ENCODE assay signal across 25 cellular contexts in the genomic region with DNA sequence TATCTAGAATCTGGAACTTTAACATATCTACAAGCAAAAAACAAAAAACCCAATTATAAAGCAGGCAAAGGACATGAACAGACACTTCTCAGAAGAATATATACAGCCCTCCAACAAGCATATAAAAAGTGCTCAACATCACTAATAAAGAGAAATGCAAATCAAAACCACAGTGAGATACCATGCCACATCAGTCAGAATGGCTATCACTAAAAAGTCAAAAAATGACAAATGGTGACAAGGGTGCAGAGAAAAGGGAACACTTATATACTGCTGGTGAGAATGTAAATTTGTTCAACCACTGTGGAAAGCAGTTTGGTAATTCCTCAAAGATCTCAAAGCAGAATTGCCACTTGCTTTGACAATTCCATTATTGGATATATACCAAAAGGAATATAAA.
"Had no signal": no experiment of that assay in that cellular context is flagged by ENCODE, and none has a peak within 500 bp of the region (broad histone marks: within the 10 kb centered on the region; RNA-seq: fewer than 3 reads in every experiment).

No MANE protein-coding gene starts in this region.

- H3K36me3 ChIP-seq: colonic mucosa, esophagus squamous epithelium, gastrocnemius medialis, heart right ventricle, left lung, lower lobe of right lung had no signal

- DNase-seq: colonic mucosa; cortex of kidney; effector CD8-positive, alpha-beta T cell; effector memory CD8-positive, alpha-beta T cell; endodermal cell; erythroblast; esophagus squamous epithelium; foreskin fibroblast; foreskin melanocyte; gastrocnemius medialis; glutamatergic neuron; head of caudate nucleus; heart right ventricle; hippocampal formation; left cardiac atrium; left lung; left ventricle myocardium superior; lower lobe of right lung; mesenchymal stem cell; mucosa of descending colon; naive B cell had no signal

- H3K27me3 ChIP-seq: colonic mucosa, esophagus squamous epithelium, gastrocnemius medialis, heart right ventricle, left lung had no signal

- H3K4me3 Mint-ChIP-seq: dendritic cell treated with granulocyte-macrophage colony-stimulating factor and Interleukin-4, amounts not matched to agents 40 ng/mL and 50 ng/mL, for 4 days; effector memory CD8-positive, alpha-beta T cell; endodermal cell; mesothelial cell of epicardium; naive B cell had no signal

- ATAC-seq: effector memory CD8-positive, alpha-beta T cell; esophagus mucosa; gastrocnemius medialis; heart right ventricle; left cardiac atrium; left lung; left ventricle myocardium superior; lower lobe of right lung; mucosa of descending colon had no signal

- H3K4me1 Mint-ChIP-seq: endodermal cell, mesothelial cell of epicardium, naive B cell had no signal

- H3K4me1 ChIP-seq: colonic mucosa, esophagus squamous epithelium, gastrocnemius medialis, heart right ventricle, left lung, lower lobe of right lung had no signal

- H3K9me3 Mint-ChIP-seq: endodermal cell had no signal

- H3K27ac ChIP-seq: colonic mucosa, epithelial cell of prostate, esophagus squamous epithelium, gastrocnemius medialis, heart right ventricle, left lung, lower lobe of right lung had no signal

- H3K36me3 Mint-ChIP-seq: mesothelial cell of epicardium, naive B cell had no signal

- H3K27ac Mint-ChIP-seq: dendritic cell treated with granulocyte-macrophage colony-stimulating factor and Interleukin-4, amounts not matched to agents 40 ng/mL and 50 ng/mL, for 4 days; effector memory CD8-positive, alpha-beta T cell; endodermal cell; mesothelial cell of epicardium; naive B cell had no signal

- H3K4me3 ChIP-seq: colonic mucosa, esophagus squamous epithelium, gastrocnemius medialis, heart right ventricle, left lung, lower lobe of right lung, mucosa of descending colon had no signal

- H3K9me3 ChIP-seq: colonic mucosa, esophagus squamous epithelium, gastrocnemius medialis, heart right ventricle, lower lobe of right lung had no signal
